ENCODE assay signal across 9 cellular contexts in genomic region chr11:65854871-65855837, GRCh38. TPM values are rescaled to one million over a fixed set of nuclear protein-coding genes. Genes with fewer than 3 reads are reported as not detected.
DNase-seq lines count a peak whose midpoint lies in the region; ATAC-seq and TF ChIP-seq lines count a peak whose summit lies in the region.
"Had no signal": no experiment of that assay in that cellular context is flagged by ENCODE, and none has a peak within 500 bp of the region (broad histone marks: within the 10 kb centered on the region; RNA-seq: fewer than 3 reads in every experiment).

No MANE protein-coding gene starts in this region.

- H3K27ac Mint-ChIP-seq in CD4-positive, CD25-positive, alpha-beta regulatory T cell, result peak overlapping the region; percentile 25 to 95 (median 77)
- H3K27ac Mint-ChIP-seq in chondrocyte (ENCODE audit: unreplicated experiment) (no peak overlapping the region), neural progenitor cell (no peak overlapping the region)

- peaks cover 0 to 2% (median 0%) of the 10 kb centered on the region in 7 donors for H3K9me3 Mint-ChIP-seq in CD4-positive, CD25-positive, alpha-beta regulatory T cell
- H3K9me3 Mint-ChIP-seq in chondrocyte (ENCODE audit: low read depth), result peaks cover 3% of the 10 kb centered on the region
- H3K9me3 Mint-ChIP-seq in neural progenitor cell, result peaks cover 10% of the 10 kb centered on the region

- TF ChIP-seq CTCF in chondrocyte (IDR thresholded peaks at IDR 0.05), result no peak
- TF ChIP-seq CTCF in neural progenitor cell (IDR thresholded peaks at IDR 0.05), result no peak

- H3K27me3 ChIP-seq in CD4-positive, CD25-positive, alpha-beta regulatory T cell (ENCODE audit: control insufficient read depth, insufficient read depth, low read length), result no peaks in the 10 kb centered on the region
- H3K27me3 ChIP-seq in Karpas-422 (ENCODE audit: low read length) (no peaks in the 10 kb centered on the region), neural progenitor cell (no peaks in the 10 kb centered on the region)

- peaks cover 6 to 9% of the 10 kb centered on the region in 2 experiments for H3K9me3 ChIP-seq in CD4-positive, CD25-positive, alpha-beta regulatory T cell (ENCODE audit: control insufficient read depth in 2 of 2, low read length in 2 of 2)
- H3K9me3 ChIP-seq in Karpas-422 (ENCODE audit: low read length), result no peaks in the 10 kb centered on the region
- no peaks in the 10 kb centered on the region for H3K9me3 ChIP-seq in neural progenitor cell (ENCODE audit: low read depth)

- H3K4me2 ChIP-seq in Karpas-422 (ENCODE audit: low read depth, low read length, poor library complexity, severe bottlenecking), result no peak overlapping the region
- no peak overlapping the region for H3K4me2 ChIP-seq in neural progenitor cell

- H3K4me3 Mint-ChIP-seq in CD4-positive, CD25-positive, alpha-beta regulatory T cell, result peak overlapping the region; percentile 88 to 97 (median 92)
- peak overlapping the region; percentile 97 for H3K4me3 Mint-ChIP-seq in chondrocyte (ENCODE audit: unreplicated experiment)
- H3K4me3 Mint-ChIP-seq in neural progenitor cell, result peak overlapping the region; percentile 93

- DNase-seq in CD4-positive, CD25-positive, alpha-beta regulatory T cell, result no peak
- DNase-seq in Karpas-422, result peak; percentile 40
- DNase-seq in chondrocyte (ENCODE audit: low spot score), result peak; percentile 66
- no peak for DNase-seq in neural progenitor cell (ENCODE audit: low spot score)
- DNase-seq in NK-92 (lab: John Stamatoyannopoulos, UW; ENCODE audit: unreplicated experiment), result no peak
- no peak for DNase-seq in NCI-H446 (lab: John Stamatoyannopoulos, UW)
- DNase-seq in NCI-H1105 (lab: John Stamatoyannopoulos, UW), result no peak
- no peak for DNase-seq in NCI-H1436 (lab: John Stamatoyannopoulos, UW)
- DNase-seq: retina had no signal

- ATAC-seq in CD4-positive, CD25-positive, alpha-beta regulatory T cell (ENCODE audit: low read depth in 2 of 2), result no peak

- no peak overlapping the region for H3K27ac ChIP-seq in CD4-positive, CD25-positive, alpha-beta regulatory T cell (ENCODE audit: insufficient read depth, low read length, poor library complexity, severe bottlenecking)
- H3K27ac ChIP-seq in Karpas-422 (ENCODE audit: low read length) (no peak overlapping the region), neural progenitor cell (no peak overlapping the region)

- H4K20me1 ChIP-seq in Karpas-422 (ENCODE audit: insufficient read depth, low read depth, low read length) (peaks cover 44% of the 10 kb centered on the region), neural progenitor cell (ENCODE audit: low read depth) (peaks cover 40% of the 10 kb centered on the region)

- peaks cover 3 to 60% (median 35%) of the 10 kb centered on the region in 4 donors for H3K4me1 Mint-ChIP-seq in CD4-positive, CD25-positive, alpha-beta regulatory T cell
- H3K4me1 Mint-ChIP-seq in chondrocyte (ENCODE audit: low read depth), result peaks cover 46% of the 10 kb centered on the region
- peaks cover 23% of the 10 kb centered on the region for H3K4me1 Mint-ChIP-seq in neural progenitor cell

- peaks cover 40% of the 10 kb centered on the region for H3K36me3 Mint-ChIP-seq in CD4-positive, CD25-positive, alpha-beta regulatory T cell
- H3K36me3 Mint-ChIP-seq in chondrocyte (ENCODE audit: low read depth) (peaks cover 43% of the 10 kb centered on the region), neural progenitor cell (peaks cover 44% of the 10 kb centered on the region)

- peaks cover 7% of the 10 kb centered on the region for H3K27me3 Mint-ChIP-seq in CD4-positive, CD25-positive, alpha-beta regulatory T cell
- no peaks in the 10 kb centered on the region for H3K27me3 Mint-ChIP-seq in chondrocyte (ENCODE audit: low read depth)
- peaks cover 24% of the 10 kb centered on the region for H3K27me3 Mint-ChIP-seq in neural progenitor cell (ENCODE audit: insufficient read depth, low read depth)

- no peak overlapping the region for H2AFZ ChIP-seq in Karpas-422 (ENCODE audit: low read length)
- H2AFZ ChIP-seq in neural progenitor cell (replicated peaks), result no peak overlapping the region

- peaks cover 22% of the 10 kb centered on the region for H3K79me2 ChIP-seq in Karpas-422 (ENCODE audit: low read length)
- H3K79me2 ChIP-seq in neural progenitor cell (ENCODE audit: low read depth), result peaks cover 43% of the 10 kb centered on the region

- peaks cover 53% of the 10 kb centered on the region for H3K36me3 ChIP-seq in CD4-positive, CD25-positive, alpha-beta regulatory T cell (ENCODE audit: control insufficient read depth, insufficient read depth, low read length)
- H3K36me3 ChIP-seq in Karpas-422 (ENCODE audit: insufficient read depth, low read length), result peaks cover 45% of the 10 kb centered on the region
- peaks cover 7% of the 10 kb centered on the region for H3K36me3 ChIP-seq in neural progenitor cell

- H3K4me1 ChIP-seq in CD4-positive, CD25-positive, alpha-beta regulatory T cell (ENCODE audit: control insufficient read depth, insufficient read depth, low read length, poor library complexity, severe bottlenecking), result peaks cover 54% of the 10 kb centered on the region
- H3K4me1 ChIP-seq in Karpas-422 (ENCODE audit: low read length) (peaks cover 24% of the 10 kb centered on the region), neural progenitor cell (peaks cover 3% of the 10 kb centered on the region)

- H3K9ac ChIP-seq in Karpas-422 (ENCODE audit: low read length) (no peak overlapping the region), neural progenitor cell (no peak overlapping the region)

- no peaks in the 10 kb centered on the region for H3K9me2 ChIP-seq in Karpas-422 (replicated peaks; ENCODE audit: insufficient read depth, low read length)

- H3F3A ChIP-seq in neural progenitor cell (ENCODE audit: low read depth), result peaks cover 78% of the 10 kb centered on the region

- H3K4me3 ChIP-seq in CD4-positive, CD25-positive, alpha-beta regulatory T cell (ENCODE audit: low read depth, low read length), result no peak overlapping the region
- H3K4me3 ChIP-seq in Karpas-422 (ENCODE audit: low read length), result no peak overlapping the region
- H3K4me3 ChIP-seq in neural progenitor cell, result no peak overlapping the region

RNA-seq across cellular contexts. Expression of gene CFL1, which starts 2.8 kb away (rescaled TPM):
- total RNA-seq in CD4-positive, CD25-positive, alpha-beta regulatory T cell, result 737 TPM
- polyA plus RNA-seq in CD4-positive, CD25-positive, alpha-beta regulatory T cell, result 1,000 to 10,000 TPM; 2,250 to 3,209 (median 2,591) TPM
- 514 and 827 TPM in 2 replicates for total RNA-seq in Karpas-422 (2014; rRNA removed; shearing (Covaris generic); ENCODE audit: low replicate concordance)
- total RNA-seq in chondrocyte (850 to 1,236 TPM (median 1,222 TPM) in 3 replicates), neural progenitor cell (ENCODE audit: low replicate concordance) (704 and 971 TPM in 2 replicates)

RNA-seq across cellular contexts. Expression of gene MUS81, which starts 5.1 kb away (rescaled TPM):
- 51.1 TPM for total RNA-seq in CD4-positive, CD25-positive, alpha-beta regulatory T cell
- 10 to 100 TPM; 22.7 to 24.6 (median 23.6) TPM for polyA plus RNA-seq in CD4-positive, CD25-positive, alpha-beta regulatory T cell
- 41.3 and 89.0 TPM in 2 replicates for total RNA-seq in Karpas-422 (2014; rRNA removed; shearing (Covaris generic); ENCODE audit: low replicate concordance)
- total RNA-seq in chondrocyte (55.7 to 68.4 TPM (median 66.3 TPM) in 3 replicates), neural progenitor cell (ENCODE audit: low replicate concordance) (36.8 and 42.4 TPM in 2 replicates)

RNA-seq across cellular contexts. Expression of gene EFEMP2, which starts 17.4 kb away (rescaled TPM):
- 5.8 TPM for total RNA-seq in CD4-positive, CD25-positive, alpha-beta regulatory T cell
- under 1 TPM; 0.21 to 0.36 (median 0.29) TPM for polyA plus RNA-seq in CD4-positive, CD25-positive, alpha-beta regulatory T cell
- 1.3 and 2.6 TPM in 2 replicates for total RNA-seq in Karpas-422 (2014; rRNA removed; shearing (Covaris generic); ENCODE audit: low replicate concordance)
- 174 to 310 TPM (median 290 TPM) in 3 replicates for total RNA-seq in chondrocyte
- 9.2 and 25.1 TPM in 2 replicates for total RNA-seq in neural progenitor cell (ENCODE audit: low replicate concordance)

RNA-seq across cellular contexts. Expression of gene SNX32, which starts 21.4 kb away (rescaled TPM):
- 0.44 TPM for total RNA-seq in CD4-positive, CD25-positive, alpha-beta regulatory T cell
- polyA plus RNA-seq in CD4-positive, CD25-positive, alpha-beta regulatory T cell, result 1 to 10 TPM in 1 of 4 donors, under 1 TPM in 3; 0.32 to 1.3 (median 0.48) TPM
- not detected in 2 replicates for total RNA-seq in Karpas-422 (2014; rRNA removed; shearing (Covaris generic); ENCODE audit: low replicate concordance)
- 0.79 to 1.8 TPM (median 0.80 TPM) in 3 replicates for total RNA-seq in chondrocyte
- 1.4 and 3.0 TPM in 2 replicates for total RNA-seq in neural progenitor cell (ENCODE audit: low replicate concordance)

RNA-seq across cellular contexts. Expression of gene CTSW, which starts 24.5 kb away (rescaled TPM):
- total RNA-seq in CD4-positive, CD25-positive, alpha-beta regulatory T cell, result 12.4 TPM
- 10 to 100 TPM in 3 of 4 donors, 1 to 10 TPM in 1; 3.5 to 35.9 (median 16.9) TPM for polyA plus RNA-seq in CD4-positive, CD25-positive, alpha-beta regulatory T cell
- total RNA-seq in Karpas-422 (2014; rRNA removed; shearing (Covaris generic); ENCODE audit: low replicate concordance), result not detected in 2 replicates
- total RNA-seq in chondrocyte, result not detected in 3 replicates
- total RNA-seq in neural progenitor cell (ENCODE audit: low replicate concordance), result not detected in 2 replicates

Comparison
In these comparisons a context has a peak if more than half of its experiments do, and no peak if none do; other contexts are left out.
1. DNase-seq: peak in Karpas-422 (single experiment) and chondrocyte (single experiment); none in CD4-positive, CD25-positive, alpha-beta regulatory T cell (0 of 3), neural progenitor cell (single experiment), NK-92 (single experiment), NCI-H446 (0 of 2), NCI-H1105 (single experiment) and NCI-H1436 (single experiment).
2. H3K27ac Mint-ChIP-seq: peak in CD4-positive, CD25-positive, alpha-beta regulatory T cell (3 of 3); none in chondrocyte (single experiment) and neural progenitor cell (single experiment).
3. Peak in every context shown above with its lines, with median percentiles within 50 percentile points of each other: H3K4me3 Mint-ChIP-seq.